In the genomic region with DNA sequence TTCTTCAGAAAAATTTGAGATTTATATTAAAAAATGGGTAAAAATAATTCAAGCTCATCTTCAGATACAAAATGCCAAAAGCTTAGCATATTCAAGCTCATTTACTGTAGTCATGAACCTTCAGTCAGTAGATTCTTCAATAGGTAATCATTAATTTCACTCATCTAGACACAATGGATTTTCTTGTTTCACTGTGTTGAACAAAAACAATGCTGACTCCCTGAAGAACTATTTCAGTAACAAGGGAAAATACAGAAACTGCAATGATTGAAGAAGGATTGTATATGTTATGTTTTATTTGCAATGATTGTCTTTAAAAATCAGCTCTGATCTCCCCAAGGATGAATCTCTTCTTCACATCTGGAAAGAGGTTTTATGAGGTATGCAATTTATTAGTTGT, we compare ENCODE assay signal across 23 cellular contexts. TPM values are rescaled to one million over a fixed set of nuclear protein-coding genes. Genes with fewer than 3 reads are reported as not detected.
"Had no signal": no experiment of that assay in that cellular context is flagged by ENCODE, and none has a peak within 500 bp of the region (broad histone marks: within the 10 kb centered on the region; RNA-seq: fewer than 3 reads in every experiment).

No MANE protein-coding gene starts in this region.

- H3K9me3 ChIP-seq: SK-N-SH had no signal

- H3K4me1 Mint-ChIP-seq: IgD-negative memory B cell had no signal

- H3K36me3 Mint-ChIP-seq: IgD-negative memory B cell had no signal

- H3K4me2 ChIP-seq: KMS-11, SK-N-SH had no signal

- FAIRE-seq: K562, RCC 7860 had no signal

- H3K9ac ChIP-seq: KMS-11, SK-N-SH had no signal

- H3K4me3 Mint-ChIP-seq: IgD-negative memory B cell had no signal

- H3K27ac ChIP-seq: KMS-11 had no signal

- H3K27ac Mint-ChIP-seq: IgD-negative memory B cell had no signal

- ATAC-seq: K562 had no signal

- DNase-seq: Kasumi-1, MM.1S, NCI-H1092 treated with DMSO at 0.1 percent for 48 hours, NCI-H1436, NCI-H187, NCI-H2029, NCI-H2081 treated with DMSO at 0.1 percent for 48 hours, NCI-H2171, NCI-H226, NCI-H446, NCI-H510A, NCI-H524 treated with DMSO at 0.1 percent for 48 hours, NCI-H69, NCI-H774, Right ventricle myocardium superior, RPMI8226, SK-N-SH had no signal

- H3K4me3 ChIP-seq: K562 had no signal

RNA-seq across cellular contexts. Expression of a gene that starts 9.2 kb away (rescaled TPM):
- total RNA-seq: HT1080, SK-MEL-5 had no signal
- polyA plus RNA-seq: K562 had no signal
